ENCODE assay signal across 10 cellular contexts in the genomic region with DNA sequence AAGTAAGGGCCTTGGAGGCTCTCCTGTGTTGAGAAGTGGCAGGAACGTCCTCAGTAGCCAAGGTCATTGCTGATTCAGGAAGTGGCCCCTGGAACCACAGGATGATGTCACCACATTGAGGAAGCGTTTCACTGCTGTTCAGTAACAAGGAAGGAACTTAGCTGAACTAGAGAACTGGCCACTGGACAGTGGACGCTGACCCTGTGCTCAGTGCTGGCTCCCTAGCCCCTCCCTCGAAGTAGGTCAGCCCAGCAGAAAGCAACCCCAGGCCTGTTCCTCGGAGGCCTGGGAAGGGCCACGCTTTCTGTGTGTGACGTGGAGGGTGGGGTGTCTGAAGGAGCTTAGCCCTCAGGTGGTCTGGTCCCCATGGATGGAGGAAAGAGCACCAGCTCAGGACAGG. TPM values are rescaled to one million over a fixed set of nuclear protein-coding genes. Genes with fewer than 3 reads are reported as not detected.
DNase-seq lines count a peak whose midpoint lies in the region; ATAC-seq, FAIRE-seq and TF ChIP-seq lines count a peak whose summit lies in the region.
"Had no signal": no experiment of that assay in that cellular context is flagged by ENCODE, and none has a peak within 500 bp of the region (broad histone marks: within the 10 kb centered on the region; RNA-seq: fewer than 3 reads in every experiment).

No MANE protein-coding gene starts in this region.

- intact Hi-C loops in psoas muscle (cut with DNase I), result no loop called here

- peak overlapping the region; percentile 55 for H3K4me2 ChIP-seq in SK-N-SH

- no peak overlapping the region for H3K9ac ChIP-seq in SK-N-SH

- 83% methylated on average over 7 of the region's 7 CpGs for WGBS in SK-N-SH (ENCODE audit: low lambda C conversion rate)
- WGBS in psoas muscle, 3 donors, result 66 to 77% (median 70%) methylated on average over 7 of the region's 7 CpGs

- no peak overlapping the region for H3K27ac Mint-ChIP-seq in type B pancreatic cell

- H3K27me3 ChIP-seq in SK-N-SH (ENCODE audit: insufficient read depth), result no peaks in the 10 kb centered on the region
- H3K27me3 ChIP-seq in psoas muscle (ENCODE audit: insufficient read depth in 3 of 3, low read length in 2 of 3), result no peaks in the 10 kb centered on the region

- CTCF ChIA-PET in SK-N-SH (lab: Yijun Ruan, JAX), result interaction anchor here (0.7 to 1.6 kb wide), 2 partner anchors 14 to 47 kb away, joined by 3 to 4 read pairs; no protein-coding TSS in a partner anchor

- POLR2A ChIA-PET in SK-N-SH (lab: Yijun Ruan, JAX), result no interaction called here

- no peaks in the 10 kb centered on the region for H3F3A ChIP-seq in SK-N-SH (replicated peaks; ENCODE audit: insufficient read depth)

- peak; percentile 54 for FAIRE-seq in GM18507 (lab: Jason Lieb, UNC)
- FAIRE-seq: islet of Langerhans had no signal

- H3K9me3 ChIP-seq in SK-N-SH (no peaks in the 10 kb centered on the region), psoas muscle (no peaks in the 10 kb centered on the region)

- H3K79me2 ChIP-seq in SK-N-SH (ENCODE audit: insufficient read depth), result peaks cover 23% of the 10 kb centered on the region; the same call in 1 of the 2 replicates

- H3K4me1 ChIP-seq in SK-N-SH (ENCODE audit: control insufficient read depth in 1 of 2, insufficient read depth in 2 of 2, low read depth in 1 of 2, low read length in 1 of 2) (peaks cover 6 to 10% of the 10 kb centered on the region in 2 experiments; a peak in 2 of 4 replicates), psoas muscle (peaks cover 42% of the 10 kb centered on the region)

- H3K4me3 ChIP-seq in SK-N-SH (ENCODE audit: low read depth in 2 of 2, low read length in 1 of 2) (no peak overlapping the region), foreskin fibroblast (ENCODE audit: low read depth in 1 of 2, low read length in 2 of 2) (no peak overlapping the region), psoas muscle (no peak overlapping the region)

- H3K36me3 ChIP-seq in SK-N-SH (replicated peaks in 1 of 2; ENCODE audit: control insufficient read depth in 1 of 2, insufficient read depth in 2 of 2, low read length in 1 of 2), result peaks cover 0 to 3% of the 10 kb centered on the region in 2 experiments
- H3K36me3 ChIP-seq in psoas muscle (ENCODE audit: insufficient read depth in 1 of 2, low read depth in 1 of 2), result no peaks in the 10 kb centered on the region

- 0 out of 2 replicates have a peak, but pooled peaks cover 8% of the 10 kb centered on the region for H4K20me1 ChIP-seq in SK-N-SH (ENCODE audit: insufficient read depth)

- no peaks in the 10 kb centered on the region for H3K9me2 ChIP-seq in SK-N-SH

- H3K4me1 Mint-ChIP-seq in type B pancreatic cell (ENCODE audit: unreplicated experiment), result peaks cover 3% of the 10 kb centered on the region

- no peak overlapping the region for H2AFZ ChIP-seq in SK-N-SH (ENCODE audit: low read depth)

- TF ChIP-seq RAD21 in SK-N-SH (IDR thresholded peaks at IDR 0.05; ENCODE audit: low read length), result no peak

- H3K9me3 Mint-ChIP-seq in type B pancreatic cell, result no peaks in the 10 kb centered on the region

- DNase-seq in GM18507 (ENCODE audit: extremely low spot score, insufficient read length, low read depth) (no peak), SK-N-SH (no peak), foreskin fibroblast (peak; percentile 48 to 56), psoas muscle (peak; percentile 21 to 64), type B pancreatic cell (ENCODE audit: extremely low spot score, unreplicated experiment) (no peak), NCI-H146 treated with DMSO at 0.1 percent for 48 hours (lab: John Stamatoyannopoulos, UW; ENCODE audit: unreplicated experiment) (no peak)
- no peak for DNase-seq in activated T-cell treated with anti-CD3 and anti-CD28 coated beads, Interleukin-2, amount 50 U/mL, for 1 hour
- DNase-seq: stimulated activated CD8-positive, alpha-beta memory T cell treated with anti-CD3 and anti-CD28 coated beads, Interleukin-4, amount 100 ng/mL, for 48 hours had no signal

- TF ChIP-seq EP300 in SK-N-SH (IDR thresholded peaks at IDR 0.05; ENCODE audit: borderline replicate concordance in 1 of 2, low read depth in 1 of 2, low read length in 1 of 2), result no peak

- H3K4me3 Mint-ChIP-seq in type B pancreatic cell, result no peak overlapping the region

- no peaks in the 10 kb centered on the region for H3K36me3 Mint-ChIP-seq in type B pancreatic cell

- peak; percentile 28 to 59 (median 42) for ATAC-seq in psoas muscle
- ATAC-seq in GM21526 (IDR thresholded peaks at IDR 0.05; ENCODE audit: low FRiP score, unreplicated experiment), result no peak

- H3K27me3 Mint-ChIP-seq in type B pancreatic cell, result no peaks in the 10 kb centered on the region

- H3K27ac ChIP-seq in SK-N-SH (ENCODE audit: low read depth in 2 of 2, low read length in 1 of 2) (no peak overlapping the region), psoas muscle (peak overlapping the region; percentile 40)

- TF ChIP-seq CTCF in SK-N-SH (IDR thresholded peaks at IDR 0.05), result no peak
- TF ChIP-seq CTCF in foreskin fibroblast (IDR thresholded peaks at IDR 0.05; ENCODE audit: low read depth, low read length), result no peak
- TF ChIP-seq CTCF in psoas muscle (IDR thresholded peaks at IDR 0.05), result no peak
- no peak for TF ChIP-seq CTCF in type B pancreatic cell (conservative IDR thresholded peaks at IDR 0.05)

TF ChIP-seq in SK-N-SH, 30 proteins besides CTCF, POLR2A, EP300 and RAD21:
- TF ChIP-seq FOXM1 (IDR thresholded peaks at IDR 0.05; ENCODE audit: low read depth) (no peak), SMC3 (IDR thresholded peaks at IDR 0.05; ENCODE audit: low read depth, low read length) (no peak), FOSL2 (IDR thresholded peaks at IDR 0.05; ENCODE audit: borderline replicate concordance, low read depth) (no peak), MXI1 (IDR thresholded peaks at IDR 0.05; ENCODE audit: low read depth, low read length) (no peak), POLR2AphosphoS5 (IDR thresholded peaks at IDR 0.05; ENCODE audit: low read depth, low read length) (no peak), GABPA (IDR thresholded peaks at IDR 0.05; ENCODE audit: low read depth) (no peak)
- TF ChIP-seq, protein P1, sequence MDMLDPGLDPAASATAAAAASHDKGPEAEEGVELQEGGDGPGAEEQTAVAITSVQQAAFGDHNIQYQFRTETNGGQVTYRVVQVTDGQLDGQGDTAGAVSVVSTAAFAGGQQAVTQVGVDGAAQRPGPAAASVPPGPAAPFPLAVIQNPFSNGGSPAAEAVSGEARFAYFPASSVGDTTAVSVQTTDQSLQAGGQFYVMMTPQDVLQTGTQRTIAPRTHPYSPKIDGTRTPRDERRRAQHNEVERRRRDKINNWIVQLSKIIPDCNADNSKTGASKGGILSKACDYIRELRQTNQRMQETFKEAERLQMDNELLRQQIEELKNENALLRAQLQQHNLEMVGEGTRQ (IDR thresholded peaks at IDR 0.05; ENCODE audit: borderline replicate concordance, low read depth, low read length), result no peak

RNA-seq across cellular contexts. Expression of a gene that starts 58.3 kb away (rescaled TPM):
- polyA plus RNA-seq in SK-N-SH (2012; rRNA removed) (75.0 and 81.6 TPM in 2 replicates), psoas muscle (1 to 10 TPM; 7.0 to 9.2 (median 7.3) TPM)
- polyA plus RNA-seq in SK-N-SH (2012; cell fraction: cytosol; rRNA removed), result 56.1 and 64.8 TPM in 2 replicates
- polyA plus RNA-seq in SK-N-SH (2012; cell fraction: nucleus; rRNA removed), result 81.5 and 92.1 TPM in 2 replicates
- total RNA-seq in psoas muscle (1 to 10 TPM; 4.7 to 8.7 (median 6.4) TPM), type B pancreatic cell (ENCODE audit: low replicate concordance) (13.8 and 23.2 TPM in 2 replicates)

Comparison
In these comparisons a context has a peak if more than half of its experiments do, and no peak if none do; other contexts are left out.
1. DNase-seq: peak in foreskin fibroblast (2 of 2) and psoas muscle (2 of 2); none in GM18507 (single experiment), SK-N-SH (single experiment), type B pancreatic cell (single experiment), activated T-cell treated with anti-CD3 and anti-CD28 coated beads, Interleukin-2, amount 50 U/mL, for 1 hour (single experiment) and NCI-H146 treated with DMSO at 0.1 percent for 48 hours (single experiment).